In genomic region chr1:74681001-74681400, GRCh38 we compare ENCODE assay signal across 14 cellular contexts. TPM values are rescaled to one million over a fixed set of nuclear protein-coding genes. Genes with fewer than 3 reads are reported as not detected.
DNase-seq lines count a peak whose midpoint lies in the region; ATAC-seq, FAIRE-seq and TF ChIP-seq lines count a peak whose summit lies in the region.
"Had no signal": no experiment of that assay in that cellular context is flagged by ENCODE, and none has a peak within 500 bp of the region (broad histone marks: within the 10 kb centered on the region; RNA-seq: fewer than 3 reads in every experiment).

No MANE protein-coding gene starts in this region.

- H3K4me3 ChIP-seq in adrenal gland: no peak overlapping the region
- no peak overlapping the region for H3K4me3 ChIP-seq in pancreas
- H3K4me3 ChIP-seq: SK-N-MC, thoracic aorta had no signal

- H3K4me1 ChIP-seq in adrenal gland (replicated peaks in 1 of 2): no peaks in the 10 kb centered on the region
- H3K4me1 ChIP-seq in pancreas: no peaks in the 10 kb centered on the region

- no peak for TF ChIP-seq CTCF in adrenal gland (IDR thresholded peaks at IDR 0.05)
- TF ChIP-seq CTCF in pancreas (IDR thresholded peaks at IDR 0.05): no peak

- intact Hi-C loops in adrenal gland (cut with DNase I): no loop called here
- intact Hi-C loops in pancreas (cut with DNase I): no loop called here

- no peak for FAIRE-seq in pancreas (lab: Jason Lieb, UNC)

- no peak for TF ChIP-seq POLR2A in adrenal gland (IDR thresholded peaks at IDR 0.05)

- H3K9me3 ChIP-seq in adrenal gland (replicated peaks in 1 of 3) (no peaks in the 10 kb centered on the region), pancreas (no peaks in the 10 kb centered on the region)
- H3K9me3 ChIP-seq: thoracic aorta had no signal

- no peak overlapping the region for H3K27ac ChIP-seq in adrenal gland
- H3K27ac ChIP-seq in pancreas: no peak overlapping the region
- H3K27ac ChIP-seq: SK-N-MC, thoracic aorta had no signal

- ATAC-seq in GM18498 (IDR thresholded peaks at IDR 0.05; ENCODE audit: unreplicated experiment) (peak; percentile 39), GM19455 (IDR thresholded peaks at IDR 0.05; ENCODE audit: unreplicated experiment) (peak; percentile 39), HG02884 (IDR thresholded peaks at IDR 0.05; ENCODE audit: unreplicated experiment) (peak; percentile 39), HG03571 (IDR thresholded peaks at IDR 0.05; ENCODE audit: unreplicated experiment) (peak; percentile 37), pancreas (no peak)

- WGBS in adrenal gland, 4 donors: 58 to 64% (median 62%) methylated on average over 3 of the region's 3 CpGs
- WGBS in pancreas, 2 donors: 34 to 43% methylated on average over 3 of the region's 3 CpGs

- no peaks in the 10 kb centered on the region for H3K27me3 ChIP-seq in adrenal gland
- no peaks in the 10 kb centered on the region for H3K27me3 ChIP-seq in pancreas

- no peaks in the 10 kb centered on the region for H3K36me3 ChIP-seq in adrenal gland (replicated peaks in 1 of 2)
- H3K36me3 ChIP-seq in pancreas: no peaks in the 10 kb centered on the region
- H3K36me3 ChIP-seq: thoracic aorta had no signal

- DNase-seq in stimulated activated naive CD4-positive, alpha-beta T cell treated with Interleukin-2 at 50 U/mL for 16 hours (lab: John Stamatoyannopoulos, UW): no peak
- DNase-seq in adrenal gland: no peak
- DNase-seq in activated CD4-positive, alpha-beta T cell treated with anti-CD3 and anti-CD28 coated beads for 48 hours: no peak
- DNase-seq in pancreas: no peak
- DNase-seq: activated CD4-positive, alpha-beta T cell treated with anti-CD3 and anti-CD28 coated beads for 36 hours; NCI-H1048; NCI-H526 treated with DMSO at 0.1 percent for 48 hours had no signal

RNA-seq across cellular contexts. Expression of gene ERICH3, which starts 7.4 kb away (rescaled TPM):
- total RNA-seq in adrenal gland (1 to 10 TPM in 5 of 8 donors, under 1 TPM in 2, not detected in 1; 0.09 to 2.8 (median 1.1) TPM), pancreas (under 1 TPM; under 0.01 to 0.29 (median 0.08) TPM)
- polyA plus RNA-seq in adrenal gland (1 to 10 TPM; 1.5 to 9.6 (median 6.6) TPM), pancreas (under 1 TPM; 0.42 to 0.68 TPM)
- total RNA-seq: activated CD4-positive, alpha-beta T cell treated with anti-CD3 and anti-CD28 coated beads for 36 hours; mesothelial cell of epicardium; thoracic aorta had no signal

RNA-seq across cellular contexts. Expression of gene CRYZ, which starts 51.8 kb away (rescaled TPM):
- total RNA-seq in adrenal gland (10 to 100 TPM; 18.1 to 69.0 (median 50.0) TPM), pancreas (10 to 100 TPM; 39.3 to 65.5 (median 54.9) TPM)
- polyA plus RNA-seq in adrenal gland (10 to 100 TPM; 47.6 to 81.6 (median 47.8) TPM), pancreas (10 to 100 TPM; 38.3 to 71.6 TPM)

RNA-seq across cellular contexts. Expression of gene TYW3, which starts 52.0 kb away (rescaled TPM):
- total RNA-seq in adrenal gland: 10 to 100 TPM in 7 of 8 donors, 1 to 10 TPM in 1; 9.7 to 27.7 (median 18.9) TPM
- polyA plus RNA-seq in adrenal gland: 10 to 100 TPM; 29.2 to 50.2 (median 43.1) TPM
- total RNA-seq in pancreas: 10 to 100 TPM in 1 of 6 donors, 1 to 10 TPM in 5; 5.0 to 10.3 (median 8.1) TPM
- 10 to 100 TPM in 1 of 2 donors, 1 to 10 TPM in 1; 9.4 to 12.4 TPM for polyA plus RNA-seq in pancreas

Comparison
In these comparisons a context has a peak if more than half of its experiments do, and no peak if none do; other contexts are left out.
1. ATAC-seq: peak in GM18498 (single experiment), GM19455 (single experiment), HG02884 (single experiment) and HG03571 (single experiment); none in pancreas (0 of 4).